Comparison of ENCODE assay signal across 24 cellular contexts in genomic region chr2:10476723-10477442, GRCh38. TPM values are rescaled to one million over a fixed set of nuclear protein-coding genes. Genes with fewer than 3 reads are reported as not detected.
DNase-seq lines count a peak whose midpoint lies in the region; ATAC-seq and TF ChIP-seq lines count a peak whose summit lies in the region.
"Had no signal": no experiment of that assay in that cellular context is flagged by ENCODE, and none has a peak within 500 bp of the region (broad histone marks: within the 10 kb centered on the region; RNA-seq: fewer than 3 reads in every experiment).

No MANE protein-coding gene starts in this region.

- H3K4me3 ChIP-seq in naive thymus-derived CD4-positive, alpha-beta T cell (ENCODE audit: low read length), result no peak overlapping the region
- H3K4me3 ChIP-seq in upper lobe of right lung (no peak overlapping the region), stomach (no peak overlapping the region)
- H3K4me3 ChIP-seq: esophagus squamous epithelium, gastrocnemius medialis, left ventricle myocardium inferior had no signal

- no peak overlapping the region for H3K27ac ChIP-seq in naive thymus-derived CD4-positive, alpha-beta T cell (ENCODE audit: low read depth, low read length)
- no peak overlapping the region for H3K27ac ChIP-seq in upper lobe of right lung
- no peak overlapping the region for H3K27ac ChIP-seq in stomach
- H3K27ac ChIP-seq: esophagus squamous epithelium, gastrocnemius medialis, HL-60, left ventricle myocardium inferior had no signal

- peak overlapping the region; percentile 85 for H3K27ac Mint-ChIP-seq in activated naive CD8-positive, alpha-beta T cell treated with anti-CD3 and anti-CD28 coated beads for 36 hours
- no peak overlapping the region for H3K27ac Mint-ChIP-seq in activated naive CD8-positive, alpha-beta T cell treated with anti-CD3 and anti-CD28 coated beads, Interleukin-2, amount 50 U/mL, for 24 hours
- H3K27ac Mint-ChIP-seq in T-cell, result peak overlapping the region in 1 of 2 donors; percentile 56
- peak overlapping the region in 6 of 9 donors; percentile 6 to 88 (median 52) for H3K27ac Mint-ChIP-seq in naive thymus-derived CD4-positive, alpha-beta T cell
- H3K27ac Mint-ChIP-seq: activated naive CD4-positive, alpha-beta T cell treated with anti-CD3 and anti-CD28 coated beads for 36 hours; H9; mesothelial cell of epicardium had no signal

- no peaks in the 10 kb centered on the region for H3K27me3 Mint-ChIP-seq in activated naive CD8-positive, alpha-beta T cell treated with anti-CD3 and anti-CD28 coated beads for 36 hours
- peaks cover 3% of the 10 kb centered on the region for H3K27me3 Mint-ChIP-seq in activated naive CD8-positive, alpha-beta T cell treated with anti-CD3 and anti-CD28 coated beads, Interleukin-2, amount 50 U/mL, for 24 hours
- H3K27me3 Mint-ChIP-seq in T-cell, result peaks cover 0 to 6% of the 10 kb centered on the region in 2 donors
- peaks cover 0 to 11% (median 0%) of the 10 kb centered on the region in 5 donors for H3K27me3 Mint-ChIP-seq in naive thymus-derived CD4-positive, alpha-beta T cell

- H3K4me1 ChIP-seq in naive thymus-derived CD4-positive, alpha-beta T cell (ENCODE audit: control insufficient read depth in 2 of 2, insufficient read depth in 2 of 2, low read length in 2 of 2), result peaks cover 0 to 6% of the 10 kb centered on the region in 2 donors
- H3K4me1 ChIP-seq in upper lobe of right lung (no peaks in the 10 kb centered on the region), stomach (no peaks in the 10 kb centered on the region)
- H3K4me1 ChIP-seq: BE2C, esophagus squamous epithelium, gastrocnemius medialis, left ventricle myocardium inferior had no signal

- intact Hi-C loops in naive thymus-derived CD4-positive, alpha-beta T cell (cut with micrococcal nuclease), result no loop called here
- intact Hi-C loops in upper lobe of right lung (cut with DNase I), result no loop called here
- intact Hi-C loops in stomach (cut with DNase I; ENCODE audit: low total_unique reads), result no loop called here

- H3K9me3 Mint-ChIP-seq in activated naive CD8-positive, alpha-beta T cell treated with anti-CD3 and anti-CD28 coated beads for 36 hours, result no peaks in the 10 kb centered on the region
- no peaks in the 10 kb centered on the region for H3K9me3 Mint-ChIP-seq in activated naive CD8-positive, alpha-beta T cell treated with anti-CD3 and anti-CD28 coated beads, Interleukin-2, amount 50 U/mL, for 24 hours
- no peaks in the 10 kb centered on the region for H3K9me3 Mint-ChIP-seq in T-cell
- H3K9me3 Mint-ChIP-seq in naive thymus-derived CD4-positive, alpha-beta T cell, result no peaks in the 10 kb centered on the region
- H3K9me3 Mint-ChIP-seq: activated naive CD4-positive, alpha-beta T cell treated with anti-CD3 and anti-CD28 coated beads for 36 hours; H9; mesothelial cell of epicardium had no signal

- WGBS in stomach, 5 donors, result 89 to 91% (median 90%) methylated on average over 12 of the region's 12 CpGs

- H3K36me3 ChIP-seq in naive thymus-derived CD4-positive, alpha-beta T cell (ENCODE audit: control insufficient read depth in 2 of 3, insufficient read depth in 3 of 3, low read length in 3 of 3), result no peaks in the 10 kb centered on the region
- H3K36me3 ChIP-seq in upper lobe of right lung, result no peaks in the 10 kb centered on the region
- H3K36me3 ChIP-seq in stomach, result no peaks in the 10 kb centered on the region
- H3K36me3 ChIP-seq: BE2C, esophagus squamous epithelium, gastrocnemius medialis, left ventricle myocardium inferior had no signal

- DNase-seq in activated naive CD8-positive, alpha-beta T cell treated with anti-CD3 and anti-CD28 coated beads for 36 hours, result no peak
- no peak for DNase-seq in activated naive CD8-positive, alpha-beta T cell treated with anti-CD3 and anti-CD28 coated beads, Interleukin-2, amount 50 U/mL, for 24 hours
- DNase-seq in T-cell, result peak in 1 of 34 experiments; percentile 10
- peak in 1 of 9 donors; percentile 7 for DNase-seq in naive thymus-derived CD4-positive, alpha-beta T cell
- DNase-seq in upper lobe of right lung, result peak; percentile 38
- no peak for DNase-seq in stomach
- DNase-seq in NCI-H748 treated with DMSO at 0.1 percent for 48 hours (lab: John Stamatoyannopoulos, UW), result no peak
- DNase-seq: activated CD4-positive, alpha-beta T cell treated with anti-CD3 and anti-CD28 coated beads, Interleukin-2, amount 50 U/mL, for 48 hours; activated naive CD4-positive, alpha-beta T cell treated with anti-CD3 and anti-CD28 coated beads for 36 hours; BE2C; cortex of kidney; esophagus squamous epithelium; gastrocnemius medialis; H9; left ventricle myocardium inferior; NCI-H1105 treated with DMSO at 0.1 percent for 48 hours; NCI-H2081 treated with DMSO at 0.1 percent for 48 hours; NCI-H446; OCI-M1; T1000 had no signal

- H3K36me3 Mint-ChIP-seq in activated naive CD8-positive, alpha-beta T cell treated with anti-CD3 and anti-CD28 coated beads for 36 hours, result no peaks in the 10 kb centered on the region
- no peaks in the 10 kb centered on the region for H3K36me3 Mint-ChIP-seq in activated naive CD8-positive, alpha-beta T cell treated with anti-CD3 and anti-CD28 coated beads, Interleukin-2, amount 50 U/mL, for 24 hours (ENCODE audit: low read depth)
- no peaks in the 10 kb centered on the region for H3K36me3 Mint-ChIP-seq in T-cell
- H3K36me3 Mint-ChIP-seq in naive thymus-derived CD4-positive, alpha-beta T cell, result no peaks in the 10 kb centered on the region
- H3K36me3 Mint-ChIP-seq: mesothelial cell of epicardium had no signal

- ATAC-seq in activated naive CD8-positive, alpha-beta T cell treated with anti-CD3 and anti-CD28 coated beads, Interleukin-2, amount 50 U/mL, for 24 hours, result no peak
- ATAC-seq in T-cell (replicated peaks in 1 of 4) (peak in 3 of 4 experiments; percentile 16 to 52 (median 43)), upper lobe of right lung (no peak), HG02678 (IDR thresholded peaks at IDR 0.05; ENCODE audit: unreplicated experiment) (no peak)
- ATAC-seq in naive thymus-derived CD4-positive, alpha-beta T cell, result peak; percentile 24
- ATAC-seq: gastrocnemius medialis, Right ventricle myocardium inferior had no signal

- POLR2A ChIA-PET in T-cell (lab: Charles Lee), result interaction anchor here (0.7 kb wide), 2 partner anchors 92 to 708 kb away, joined by 6 to 11 read pairs; no protein-coding TSS in a partner anchor
- POLR2A ChIA-PET in naive thymus-derived CD4-positive, alpha-beta T cell (lab: Charles Lee), result no interaction called here

- no peak for TF ChIP-seq EP300 in stomach (IDR thresholded peaks at IDR 0.05)

- CTCF ChIA-PET in T-cell (lab: Charles Lee), result interaction anchor here in 1 of 2 donors (0.7 kb wide), 1 partner anchor 14 kb away, joined by 3 read pairs; no protein-coding TSS in a partner anchor
- CTCF ChIA-PET in naive thymus-derived CD4-positive, alpha-beta T cell (lab: Charles Lee), result no interaction called here

- no peak for TF ChIP-seq POLR2A in stomach (IDR thresholded peaks at IDR 0.05)

- no peaks in the 10 kb centered on the region for H3K9me3 ChIP-seq in naive thymus-derived CD4-positive, alpha-beta T cell (ENCODE audit: control insufficient read depth in 2 of 3, low read length in 3 of 3)
- H3K9me3 ChIP-seq in upper lobe of right lung, result no peaks in the 10 kb centered on the region
- no peaks in the 10 kb centered on the region for H3K9me3 ChIP-seq in stomach
- H3K9me3 ChIP-seq: BE2C, esophagus squamous epithelium, gastrocnemius medialis, left ventricle myocardium inferior had no signal

- TF ChIP-seq CTCF in upper lobe of right lung (IDR thresholded peaks at IDR 0.05), result no peak
- no peak for TF ChIP-seq CTCF in stomach (IDR thresholded peaks at IDR 0.05)

- no peak overlapping the region for H3K4me3 Mint-ChIP-seq in activated naive CD8-positive, alpha-beta T cell treated with anti-CD3 and anti-CD28 coated beads for 36 hours
- no peak overlapping the region for H3K4me3 Mint-ChIP-seq in activated naive CD8-positive, alpha-beta T cell treated with anti-CD3 and anti-CD28 coated beads, Interleukin-2, amount 50 U/mL, for 24 hours
- peak overlapping the region in 1 of 3 donors; percentile 2 for H3K4me3 Mint-ChIP-seq in T-cell
- H3K4me3 Mint-ChIP-seq in naive thymus-derived CD4-positive, alpha-beta T cell, result peak overlapping the region in 1 of 10 donors; percentile 2
- H3K4me3 Mint-ChIP-seq: activated naive CD4-positive, alpha-beta T cell treated with anti-CD3 and anti-CD28 coated beads for 36 hours; H9; mesothelial cell of epicardium had no signal

- peaks cover 19% of the 10 kb centered on the region for H3K4me1 Mint-ChIP-seq in activated naive CD8-positive, alpha-beta T cell treated with anti-CD3 and anti-CD28 coated beads for 36 hours
- H3K4me1 Mint-ChIP-seq in activated naive CD8-positive, alpha-beta T cell treated with anti-CD3 and anti-CD28 coated beads, Interleukin-2, amount 50 U/mL, for 24 hours, result peaks cover 6% of the 10 kb centered on the region
- H3K4me1 Mint-ChIP-seq in T-cell, result peaks cover 9 to 24% (median 21%) of the 10 kb centered on the region in 3 donors
- peaks cover 7 to 20% (median 14%) of the 10 kb centered on the region in 7 donors for H3K4me1 Mint-ChIP-seq in naive thymus-derived CD4-positive, alpha-beta T cell
- H3K4me1 Mint-ChIP-seq: mesothelial cell of epicardium had no signal

- H3K27me3 ChIP-seq in naive thymus-derived CD4-positive, alpha-beta T cell (ENCODE audit: control insufficient read depth in 2 of 2, insufficient read depth in 2 of 2, low read length in 2 of 2), result no peaks in the 10 kb centered on the region
- H3K27me3 ChIP-seq in upper lobe of right lung (no peaks in the 10 kb centered on the region), stomach (peaks cover 0 to 3% (median 0%) of the 10 kb centered on the region in 3 donors)
- H3K27me3 ChIP-seq: BE2C, gastrocnemius medialis had no signal

RNA-seq across cellular contexts. Expression of gene ODC1, which starts 28.8 kb away (rescaled TPM):
- total RNA-seq in activated naive CD8-positive, alpha-beta T cell treated with anti-CD3 and anti-CD28 coated beads for 36 hours, result 100 to 1,000 TPM; 357 to 367 TPM
- total RNA-seq in T-cell (100 to 1,000 TPM in 1 of 5 donors, 10 to 100 TPM in 4; 40.6 to 102 (median 53.3) TPM), upper lobe of right lung (50.9 TPM), stomach (100 to 1,000 TPM in 3 of 5 donors, 10 to 100 TPM in 2; 33.0 to 148 (median 113) TPM)
- total RNA-seq in naive thymus-derived CD4-positive, alpha-beta T cell, result 10 to 100 TPM; 32.7 to 88.2 (median 52.4) TPM
- 10 to 100 TPM; 48.3 to 66.5 TPM for polyA plus RNA-seq in naive thymus-derived CD4-positive, alpha-beta T cell
- polyA plus RNA-seq in stomach, result 10 to 100 TPM; 32.2 to 51.8 (median 36.2) TPM

Comparison
In these comparisons a context has a peak if more than half of its experiments do, and no peak if none do; other contexts are left out.
1. ATAC-seq: peak in T-cell (3 of 4) and naive thymus-derived CD4-positive, alpha-beta T cell (single experiment); none in activated naive CD8-positive, alpha-beta T cell treated with anti-CD3 and anti-CD28 coated beads, Interleukin-2, amount 50 U/mL, for 24 hours (single experiment), upper lobe of right lung (single experiment) and HG02678 (single experiment).